Comparison of ENCODE assay signal across 8 cellular contexts in the genomic region with DNA sequence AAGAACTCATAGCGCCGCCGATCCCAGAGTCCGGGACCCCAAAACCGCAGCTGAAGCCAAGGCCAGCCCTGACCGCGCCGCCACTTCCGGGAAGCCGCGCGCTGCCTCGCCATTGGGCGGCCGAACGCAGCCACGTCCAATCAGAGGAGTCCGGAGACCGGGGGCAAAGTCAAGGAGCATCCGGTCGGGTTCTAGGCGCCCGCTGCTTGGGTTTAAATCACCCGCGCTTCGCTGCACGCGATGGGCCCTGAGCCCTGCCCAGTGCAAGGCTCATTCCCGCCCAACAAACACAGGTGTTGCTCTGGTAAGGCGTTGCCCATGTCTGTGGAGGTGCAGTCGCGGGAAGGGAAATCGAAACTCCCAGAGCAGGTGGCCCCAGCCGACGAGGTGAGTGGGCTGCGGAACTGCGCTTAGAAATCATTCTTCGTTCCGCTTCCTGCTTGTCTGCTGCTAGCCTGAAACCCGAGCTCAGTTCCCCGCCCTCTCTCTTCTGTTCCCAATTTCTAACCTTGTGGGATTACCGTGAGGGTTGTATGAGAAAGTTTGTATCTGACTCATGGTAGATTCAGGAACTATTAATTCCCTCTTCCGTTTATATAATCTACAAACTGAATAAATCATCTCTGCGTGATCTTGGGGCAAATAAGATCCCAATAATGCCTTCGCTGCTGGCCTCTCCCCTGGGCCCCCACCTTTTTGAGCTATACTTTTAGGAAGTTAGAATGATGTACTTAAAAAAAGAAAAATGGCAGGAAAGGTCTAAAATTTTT. TPM values are rescaled to one million over a fixed set of nuclear protein-coding genes. Genes with fewer than 3 reads are reported as not detected.
A peak's percentile ranks its signal among the peaks of the same experiment; 100 is the strongest.
DNase-seq lines count a peak whose midpoint lies in the region; ATAC-seq and TF ChIP-seq lines count a peak whose summit lies in the region.

Gene DCLRE1C (minus strand): TSS at position 96 of the 770 bp plus-strand sequence. CDS start 86 bp downstream, at position 10.

- H3K27ac Mint-ChIP-seq in CD4-positive, alpha-beta memory T cell = peak within 1 kb of the TSS; percentile 89 to 97 (median 96)
- H3K27ac Mint-ChIP-seq in activated CD4-positive, alpha-beta memory T cell treated with anti-CD3 and anti-CD28 coated beads for 36 hours = peak within 1 kb of the TSS; percentile 96

- CTCF ChIA-PET in CD4-positive, alpha-beta memory T cell (lab: Charles Lee; ENCODE audit: partially characterized antibody) = interaction anchor here (0.9 to 3.2 kb wide), 4 partner anchors 8 to 152 kb away, joined by 3 to 17 read pairs (median 3); no protein-coding TSS in a partner anchor
- CTCF ChIA-PET in activated CD4-positive, alpha-beta memory T cell treated with anti-CD3 and anti-CD28 coated beads for 36 hours (lab: Charles Lee) = interaction anchor here (1.2 to 1.4 kb wide), 2 partner anchors 76 to 153 kb away, joined by 3 to 4 read pairs; no protein-coding TSS in a partner anchor

- no peaks in the 10 kb centered on the region for H3K27me3 Mint-ChIP-seq in CD4-positive, alpha-beta memory T cell
- H3K27me3 Mint-ChIP-seq in activated CD4-positive, alpha-beta memory T cell treated with anti-CD3 and anti-CD28 coated beads for 36 hours = no peaks in the 10 kb centered on the region

- no peak for TF ChIP-seq CTCF in right lobe of liver (IDR thresholded peaks at IDR 0.05)

- no peaks in the 10 kb centered on the region for H3K27me3 ChIP-seq in CD4-positive, alpha-beta memory T cell (ENCODE audit: insufficient read depth, low read length)
- no peaks in the 10 kb centered on the region for H3K27me3 ChIP-seq in right lobe of liver

- peaks cover 52% of the 10 kb centered on the region for H3K4me1 ChIP-seq in CD4-positive, alpha-beta memory T cell (ENCODE audit: insufficient read depth, low read length)
- peaks cover 0 to 5% (median 0%) of the 10 kb centered on the region in 4 donors for H3K4me1 ChIP-seq in right lobe of liver

- peaks cover 0 to 12% of the 10 kb centered on the region in 2 donors for H3K36me3 Mint-ChIP-seq in CD4-positive, alpha-beta memory T cell
- peaks cover 10% of the 10 kb centered on the region for H3K36me3 Mint-ChIP-seq in activated CD4-positive, alpha-beta memory T cell treated with anti-CD3 and anti-CD28 coated beads for 36 hours

- H3K4me1 Mint-ChIP-seq in CD4-positive, alpha-beta memory T cell = peaks cover 37 to 73% (median 53%) of the 10 kb centered on the region in 4 donors
- H3K4me1 Mint-ChIP-seq in activated CD4-positive, alpha-beta memory T cell treated with anti-CD3 and anti-CD28 coated beads for 36 hours (ENCODE audit: low read depth) = peaks cover 47% of the 10 kb centered on the region

- WGBS in right lobe of liver (ENCODE audit: insufficient coverage, low coverage, low lambda C conversion rate, missing lambda C conversion rate) = under 1% methylated on average over 9 of the region's 45 CpGs

- no peaks in the 10 kb centered on the region for H3K36me3 ChIP-seq in CD4-positive, alpha-beta memory T cell (ENCODE audit: insufficient read depth, low read length)
- no peaks in the 10 kb centered on the region for H3K36me3 ChIP-seq in right lobe of liver

- ATAC-seq in GM19455 (IDR thresholded peaks at IDR 0.05; ENCODE audit: unreplicated experiment) (peak; percentile 80), right lobe of liver (peak; percentile 94 to 97 (median 96))

- no peaks in the 10 kb centered on the region for H3K9me3 ChIP-seq in CD4-positive, alpha-beta memory T cell (ENCODE audit: control insufficient read depth in 1 of 2, low read length in 2 of 2)
- H3K9me3 ChIP-seq in right lobe of liver = no peaks in the 10 kb centered on the region

- intact Hi-C loops in CD4-positive, alpha-beta memory T cell (cut with micrococcal nuclease) = loop anchor here (1.0 to 10.0 kb wide), 8 partner anchors 75 to 1369 kb away; partner anchors contain the start of genes CDNF, HSPA14, MSANTD7 and PRPF18
- intact Hi-C loops in activated CD4-positive, alpha-beta memory T cell treated with anti-CD3 and anti-CD28 coated beads for 36 hours (cut with micrococcal nuclease) = loop anchor here (1.0 to 10.0 kb wide), 9 partner anchors 47 to 769 kb away; partner anchors contain the start of genes CDNF, HSPA14, MSANTD7 and RPP38
- intact Hi-C loops in right lobe of liver (cut with DNase I) = no loop called here

- peak; percentile 45 for TF ChIP-seq POLR2A in right lobe of liver (IDR thresholded peaks at IDR 0.05)

- peak within 1 kb of the TSS; percentile 73 for H3K27ac ChIP-seq in CD4-positive, alpha-beta memory T cell (ENCODE audit: low read depth, low read length)
- peak within 1 kb of the TSS; percentile 35 to 71 (median 56) for H3K27ac ChIP-seq in right lobe of liver

- H3K9me3 Mint-ChIP-seq in CD4-positive, alpha-beta memory T cell = no peaks in the 10 kb centered on the region
- no peaks in the 10 kb centered on the region for H3K9me3 Mint-ChIP-seq in activated CD4-positive, alpha-beta memory T cell treated with anti-CD3 and anti-CD28 coated beads for 36 hours

- POLR2A ChIA-PET in CD4-positive, alpha-beta memory T cell (lab: Charles Lee; ENCODE audit: partially characterized antibody) = interaction anchor here (1.0 to 2.7 kb wide), 10 partner anchors 8 to 768 kb away, joined by 3 to 17 read pairs (median 4); partner anchors contain the start of genes CDNF, HSPA14, MSANTD7 and RPP38
- POLR2A ChIA-PET in activated CD4-positive, alpha-beta memory T cell treated with anti-CD3 and anti-CD28 coated beads for 36 hours (lab: Charles Lee) = interaction anchor here (0.8 to 1.8 kb wide), 4 partner anchors 32 to 116 kb away, joined by 3 to 14 read pairs (median 4); partner anchors contain the start of genes CDNF, HSPA14, MSANTD7 and SUV39H2

- H3K4me3 Mint-ChIP-seq in CD4-positive, alpha-beta memory T cell = peak within 1 kb of the TSS; percentile 87 to 96 (median 92)
- peak within 1 kb of the TSS; percentile 91 for H3K4me3 Mint-ChIP-seq in activated CD4-positive, alpha-beta memory T cell treated with anti-CD3 and anti-CD28 coated beads for 36 hours

- peak within 1 kb of the TSS; percentile 92 to 99 for H3K4me3 ChIP-seq in CD4-positive, alpha-beta memory T cell (ENCODE audit: low read length in 2 of 2)
- peak within 1 kb of the TSS; percentile 56 to 75 (median 69) for H3K4me3 ChIP-seq in right lobe of liver

- DNase-seq in CD4-positive, alpha-beta memory T cell = peak; percentile 85 to 90 (median 89)
- DNase-seq in HK-2 (ENCODE audit: unreplicated experiment) = peak; percentile 85
- DNase-seq in NCI-H82 treated with DMSO at 0.1 percent for 48 hours (lab: John Stamatoyannopoulos, UW; ENCODE audit: unreplicated experiment) = peak; percentile 54
- peak; percentile 93 for DNase-seq in activated CD4-positive, alpha-beta memory T cell treated with anti-CD3 and anti-CD28 coated beads for 36 hours
- peak; percentile 68 to 90 for DNase-seq in dermis microvascular lymphatic vessel endothelial cell (ENCODE audit: low read depth in 2 of 2)
- DNase-seq in right lobe of liver = peak; percentile 91 to 94 (median 93)
- peak; percentile 89 for DNase-seq in stimulated activated CD4-positive, alpha-beta T cell treated with anti-CD3 and anti-CD28 coated beads, Interleukin-4, amount 100 ng/mL, for 24 hours

RNA-seq across cellular contexts. Expression of gene DCLRE1C, which starts in this region (rescaled TPM):
- 10 to 100 TPM; 31.2 to 34.9 TPM for total RNA-seq in CD4-positive, alpha-beta memory T cell
- 10 to 100 TPM; 12.3 to 24.5 TPM for polyA plus RNA-seq in CD4-positive, alpha-beta memory T cell
- total RNA-seq in activated CD4-positive, alpha-beta memory T cell treated with anti-CD3 and anti-CD28 coated beads for 36 hours = 10 to 100 TPM; 17.2 to 18.3 TPM
- total RNA-seq in dermis microvascular lymphatic vessel endothelial cell (5.4 and 6.7 TPM in 2 replicates), right lobe of liver (1 to 10 TPM; 1.7 to 5.0 (median 3.0) TPM)

Comparison
In these comparisons a context has a peak if more than half of its experiments do, and no peak if none do; other contexts are left out.
1. Peak in every context shown above with its lines: DNase-seq, ATAC-seq, H3K4me3 ChIP-seq and H3K27ac ChIP-seq.
2. intact Hi-C loops: an anchor here in CD4-positive, alpha-beta memory T cell (1.0 to 10.0 kb wide) and activated CD4-positive, alpha-beta memory T cell treated with anti-CD3 and anti-CD28 coated beads for 36 hours (1.0 to 10.0 kb wide); none called in right lobe of liver.